1 cellular context compared by ENCODE assay signal in genomic region chr12:132568301-132568700, GRCh38.
A peak's percentile ranks its signal among the peaks of the same experiment; 100 is the strongest.
TF ChIP-seq lines count a peak whose summit lies in the region.

No MANE protein-coding gene starts in this region.

TF ChIP-seq in HepG2, 621 proteins besides CTCF, POLR2A, EP300 and RAD21:
- TF ChIP-seq NR2C2 (CRISPR knock-in tag; IDR thresholded peaks at IDR 0.05; ENCODE audit: borderline replicate concordance), result no peak
- no peak for TF ChIP-seq PAXIP1 (CRISPR knock-in tag; conservative IDR thresholded peaks at IDR 0.05)
- no peak for TF ChIP-seq NRL (CRISPR knock-in tag; IDR thresholded peaks at IDR 0.05; ENCODE audit: borderline replicate concordance)
- peak; percentile 4 for TF ChIP-seq AGO2 (optimal IDR thresholded peaks at IDR 0.05; ENCODE audit: low read depth, low read length)
